In genomic region chr10:114768394-114768786, GRCh38 we compare ENCODE assay signal across 8 cellular contexts. TPM values are rescaled to one million over a fixed set of nuclear protein-coding genes. Genes with fewer than 3 reads are reported as not detected.
DNase-seq lines count a peak whose midpoint lies in the region; ATAC-seq and TF ChIP-seq lines count a peak whose summit lies in the region.

No MANE protein-coding gene starts in this region.

- ATAC-seq in HG03432 (IDR thresholded peaks at IDR 0.05; ENCODE audit: unreplicated experiment), result peak; percentile 33

- H4K20me1 ChIP-seq in neural progenitor cell (ENCODE audit: low read depth), result peaks cover 13% of the 10 kb centered on the region

- TF ChIP-seq CTCF in BE2C (IDR thresholded peaks at IDR 0.05; ENCODE audit: low read depth, low read length), result no peak
- TF ChIP-seq CTCF in dorsolateral prefrontal cortex (IDR thresholded peaks at IDR 0.05 in 54 of 56, conservative IDR thresholded peaks at IDR 0.05 in 2 of 56; ENCODE audit: low read depth in 1 of 56, partially characterized antibody in 56 of 56), result no peak
- TF ChIP-seq CTCF in neural progenitor cell (IDR thresholded peaks at IDR 0.05), result no peak

- no peak overlapping the region for H3K9ac ChIP-seq in neural progenitor cell

- no peaks in the 10 kb centered on the region for H3K9me3 ChIP-seq in BE2C
- no peaks in the 10 kb centered on the region for H3K9me3 ChIP-seq in neural progenitor cell (ENCODE audit: low read depth)

- H3K27ac ChIP-seq in dorsolateral prefrontal cortex, result peak overlapping the region in 43 of 59 donors; percentile 9 to 91 (median 64)
- no peak overlapping the region for H3K27ac ChIP-seq in neural progenitor cell

- H3K4me1 Mint-ChIP-seq in neural progenitor cell, result peaks cover 7% of the 10 kb centered on the region

- H3K36me3 ChIP-seq in BE2C (no peaks in the 10 kb centered on the region), neural progenitor cell (no peaks in the 10 kb centered on the region)

- H3K36me3 Mint-ChIP-seq in neural progenitor cell, result no peaks in the 10 kb centered on the region

- DNase-seq in BE2C (no peak), dorsolateral prefrontal cortex (no peak), neural progenitor cell (ENCODE audit: low spot score) (no peak), SIG-M5 treated with dmso at 0.1 percent for 504 hours (lab: John Stamatoyannopoulos, UW; ENCODE audit: unreplicated experiment) (no peak), NOMO-1 treated with DMSO at 0.1 percent for 48 hours (lab: John Stamatoyannopoulos, UW; ENCODE audit: unreplicated experiment) (no peak), EL (no peak), dermis blood vessel endothelial cell (no peak)

- H3F3A ChIP-seq in neural progenitor cell (ENCODE audit: low read depth), result no peaks in the 10 kb centered on the region

- peak overlapping the region; percentile 86 for H3K4me3 Mint-ChIP-seq in neural progenitor cell

- H3K9me3 Mint-ChIP-seq in neural progenitor cell, result no peaks in the 10 kb centered on the region

- H3K27me3 Mint-ChIP-seq in neural progenitor cell (ENCODE audit: insufficient read depth, low read depth), result peaks cover 31% of the 10 kb centered on the region

- intact Hi-C loops in dorsolateral prefrontal cortex (cut with DNase I), result no loop called here

- H3K27me3 ChIP-seq in BE2C (no peaks in the 10 kb centered on the region), dorsolateral prefrontal cortex (peaks cover 0 to 47% (median 4%) of the 10 kb centered on the region in 45 donors), neural progenitor cell (peaks cover 69% of the 10 kb centered on the region)

- H3K4me3 ChIP-seq in BE2C (ENCODE audit: low read depth, low read length), result peak overlapping the region; percentile 43
- H3K4me3 ChIP-seq in dorsolateral prefrontal cortex, result peak overlapping the region; percentile 18 to 86 (median 69)
- peak overlapping the region; percentile 58 for H3K4me3 ChIP-seq in neural progenitor cell

- H3K27ac Mint-ChIP-seq in neural progenitor cell, result no peak overlapping the region

- H2AFZ ChIP-seq in neural progenitor cell (replicated peaks), result no peak overlapping the region

- no peaks in the 10 kb centered on the region for H3K79me2 ChIP-seq in neural progenitor cell (ENCODE audit: low read depth)

- H3K4me1 ChIP-seq in BE2C (no peaks in the 10 kb centered on the region), neural progenitor cell (peaks cover 8% of the 10 kb centered on the region)

- peak overlapping the region; percentile 98 for H3K4me2 ChIP-seq in neural progenitor cell

RNA-seq across cellular contexts. Expression of gene FHIP2A, which starts 53.2 kb away (rescaled TPM):
- polyA plus RNA-seq in BE2C (2012; ENCODE audit: insufficient read depth, insufficient read length, low read depth), result 8.8 TPM
- 10 to 100 TPM; 18.3 to 49.6 (median 29.3) TPM for total RNA-seq in dorsolateral prefrontal cortex
- 24.1 and 28.2 TPM in 2 replicates for total RNA-seq in neural progenitor cell (ENCODE audit: low replicate concordance)
- total RNA-seq in dermis blood vessel endothelial cell, result 34.9 and 44.5 TPM in 2 replicates
